1 cellular context compared by ENCODE assay signal in genomic region chr3:40290396-40290795, GRCh38.
TF ChIP-seq lines count a peak whose summit lies in the region.

No MANE protein-coding gene starts in this region.

TF ChIP-seq in GM23338, 12 proteins besides CTCF, POLR2A, EP300 and RAD21 (continued from another document):
- no peak for TF ChIP-seq ZNF462 (CRISPR knock-in tag; IDR thresholded peaks at IDR 0.05)
- no peak for TF ChIP-seq CREB1 (CRISPR knock-in tag; IDR thresholded peaks at IDR 0.05; ENCODE audit: low read depth)
- TF ChIP-seq JUNB (IDR thresholded peaks at IDR 0.05; ENCODE audit: unreplicated experiment) = no peak
- TF ChIP-seq ZNF114 (CRISPR knock-in tag; IDR thresholded peaks at IDR 0.05) = no peak
- no peak for TF ChIP-seq EZH2 (IDR thresholded peaks at IDR 0.05; ENCODE audit: low read depth, unreplicated experiment)
- no peak for TF ChIP-seq NANOG (IDR thresholded peaks at IDR 0.05; ENCODE audit: borderline replicate concordance)
- TF ChIP-seq ETS1 (IDR thresholded peaks at IDR 0.05) = no peak
- no peak for TF ChIP-seq EZH2phosphoT487 (IDR thresholded peaks at IDR 0.05; ENCODE audit: unreplicated experiment)
- no peak for TF ChIP-seq ZNF331 (CRISPR knock-in tag; IDR thresholded peaks at IDR 0.05; ENCODE audit: low read depth)
TF ChIP-seq in GM23338: peak in this region for 0.
